Comparison of ENCODE assay signal across 13 cellular contexts in the genomic region with DNA sequence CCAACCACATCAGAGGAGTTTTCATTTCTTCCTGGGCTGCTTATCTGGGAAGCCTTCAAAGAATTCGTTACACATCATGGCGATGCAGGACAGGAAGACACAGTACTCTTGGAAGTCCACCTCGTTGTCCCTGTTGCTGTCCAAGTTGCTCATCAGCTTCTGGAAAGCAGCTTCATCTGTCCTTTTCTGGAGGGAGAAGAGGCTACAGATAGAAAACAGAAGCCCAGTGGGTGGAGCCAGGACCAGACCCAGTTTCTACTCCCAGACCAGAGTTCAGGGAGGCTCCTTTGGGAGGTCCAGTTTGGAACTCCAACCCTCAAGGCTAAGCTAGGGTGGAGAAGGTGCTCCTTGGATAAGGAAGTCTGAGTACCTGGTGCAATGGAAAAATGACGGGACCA. TPM values are rescaled to one million over a fixed set of nuclear protein-coding genes. Genes with fewer than 3 reads are reported as not detected.
DNase-seq lines count a peak whose midpoint lies in the region; ATAC-seq and TF ChIP-seq lines count a peak whose summit lies in the region.
"Had no signal": no experiment of that assay in that cellular context is flagged by ENCODE, and none has a peak within 500 bp of the region (broad histone marks: within the 10 kb centered on the region; RNA-seq: fewer than 3 reads in every experiment).

No MANE protein-coding gene starts in this region.

- no peaks in the 10 kb centered on the region for H3K36me3 ChIP-seq in ACC112 (ENCODE audit: insufficient read depth, low read length)
- peaks cover 2 to 3% of the 10 kb centered on the region in 2 experiments for H3K36me3 ChIP-seq in trophoblast cell (ENCODE audit: control insufficient read depth in 1 of 2, insufficient read depth in 2 of 2, low read length in 2 of 2)
- H3K36me3 ChIP-seq: SJSA1 had no signal

- H2BK5ac ChIP-seq in trophoblast cell (ENCODE audit: low read depth, low read length, poor library complexity): no peak overlapping the region

- H3K14ac ChIP-seq in trophoblast cell (ENCODE audit: low read length): peak overlapping the region; percentile 15

- H3K4me3 ChIP-seq in ACC112 (ENCODE audit: low read depth, low read length): peak overlapping the region; percentile 64; the same call in 1 of the 2 replicates
- H3K4me3 ChIP-seq in coronary artery: peak overlapping the region; percentile 76
- H3K4me3 ChIP-seq in trophoblast cell (ENCODE audit: low read depth, low read length): no peak overlapping the region
- H3K4me3 ChIP-seq: SJSA1 had no signal

- peak overlapping the region; percentile 93 for H3K4me3 Mint-ChIP-seq in HFFc6

- H2AFZ ChIP-seq in ACC112 (ENCODE audit: low read length, unreplicated experiment) (no peak overlapping the region), trophoblast cell (ENCODE audit: insufficient read depth, low read length, poor library complexity) (no peak overlapping the region)

- peak overlapping the region; percentile 95 for H3K27ac Mint-ChIP-seq in HFFc6

- H4K91ac ChIP-seq in trophoblast cell (ENCODE audit: low read depth, low read length): peak overlapping the region; percentile 41

- H3K18ac ChIP-seq in trophoblast cell (ENCODE audit: low read length): no peak overlapping the region

- peaks cover 4% of the 10 kb centered on the region for H3K27me3 Mint-ChIP-seq in HFFc6 (ENCODE audit: insufficient read depth)

- H3K27me3 ChIP-seq in ACC112 (ENCODE audit: insufficient read depth, low read length) (no peaks in the 10 kb centered on the region), trophoblast cell (ENCODE audit: insufficient read depth, low read length) (no peaks in the 10 kb centered on the region)
- H3K27me3 ChIP-seq: SJSA1 had no signal

- DNase-seq in HFFc6 (no peak), coronary artery (ENCODE audit: low spot score) (no peak), trophoblast cell (no peak), NCI-H2196 (lab: John Stamatoyannopoulos, UW; ENCODE audit: unreplicated experiment) (no peak)
- no peak for DNase-seq in stimulated activated naive CD4-positive, alpha-beta T cell treated with Interleukin-2 at 50 U/mL for 16 hours (lab: John Stamatoyannopoulos, UW)
- DNase-seq: mesendoderm, NCI-H2081 had no signal

- H4K12ac ChIP-seq in trophoblast cell (ENCODE audit: low read depth, low read length): no peak overlapping the region

- no peak overlapping the region for H3K23ac ChIP-seq in trophoblast cell (ENCODE audit: low read length)

- no peaks in the 10 kb centered on the region for H3K9me3 Mint-ChIP-seq in HFFc6

- no peaks in the 10 kb centered on the region for H3K79me2 ChIP-seq in ACC112 (ENCODE audit: control insufficient read depth, insufficient read depth, low read length, unreplicated experiment)
- H3K79me2 ChIP-seq in trophoblast cell (ENCODE audit: control insufficient read depth, insufficient read depth, low read length, poor library complexity): peaks cover 6% of the 10 kb centered on the region

- no peak overlapping the region for H3K9ac ChIP-seq in trophoblast cell (ENCODE audit: low read length)

- no peaks in the 10 kb centered on the region for H3K9me3 ChIP-seq in trophoblast cell (ENCODE audit: insufficient read depth, low read depth, low read length)
- H3K9me3 ChIP-seq: SJSA1 had no signal

- H2BK12ac ChIP-seq in trophoblast cell (ENCODE audit: low read length): peak overlapping the region; percentile 10

- no peak for ATAC-seq in GM19324 (IDR thresholded peaks at IDR 0.05; ENCODE audit: low FRiP score, unreplicated experiment)
- no peak for ATAC-seq in GM18861 (IDR thresholded peaks at IDR 0.05; ENCODE audit: unreplicated experiment)
- ATAC-seq: HepG2 had no signal

- no peak for TF ChIP-seq CTCF in HFFc6 (IDR thresholded peaks at IDR 0.05)
- no peak for TF ChIP-seq CTCF in coronary artery (IDR thresholded peaks at IDR 0.05)

- H3K4me2 ChIP-seq in trophoblast cell (ENCODE audit: low read length): no peak overlapping the region

- H2BK120ac ChIP-seq in trophoblast cell (ENCODE audit: insufficient read depth, low read length, poor library complexity): no peak overlapping the region

- peaks cover 26% of the 10 kb centered on the region; the same call in 1 of the 2 replicates for H3K36me3 Mint-ChIP-seq in HFFc6 (ENCODE audit: low read depth)

- WGBS in trophoblast cell (ENCODE audit: extremely low coverage, insufficient coverage, insufficient read length): no CpG with 5 or more reads among the region's 4 CpGs

- peaks cover 99% of the 10 kb centered on the region for H3K4me1 Mint-ChIP-seq in HFFc6 (ENCODE audit: low read depth)

- H3K4me1 ChIP-seq in ACC112 (ENCODE audit: control insufficient read depth, insufficient read depth, low read length, unreplicated experiment) (peaks cover 46% of the 10 kb centered on the region), trophoblast cell (ENCODE audit: control insufficient read depth in 1 of 2, insufficient read depth in 2 of 2, low read length in 2 of 2) (peaks cover 40 to 50% of the 10 kb centered on the region in 2 experiments)

- H3K27ac ChIP-seq in ACC112 (ENCODE audit: low read depth, low read length) (no peak overlapping the region), coronary artery (peak overlapping the region; percentile 51 to 96), trophoblast cell (ENCODE audit: low read depth, low read length) (no peak overlapping the region)
- H3K27ac ChIP-seq: SJSA1 had no signal

- no peak overlapping the region for H4K8ac ChIP-seq in trophoblast cell (ENCODE audit: low read depth, low read length)

- H3K4ac ChIP-seq in trophoblast cell (ENCODE audit: low read depth, low read length): peak overlapping the region; percentile 3

- no peak overlapping the region for H2AK5ac ChIP-seq in trophoblast cell (ENCODE audit: low read length)

- peaks cover 50% of the 10 kb centered on the region for H3K79me1 ChIP-seq in trophoblast cell (ENCODE audit: low read length)

RNA-seq across cellular contexts. Expression of a gene that starts 1.9 kb away (rescaled TPM):
- total RNA-seq in HFFc6 (2021; fragmentation: NEBNext Ultra II Directional; extraction: Animal tissue kit (Norgen Biotek cat#: 25700)): 100 to 1,000 TPM; 394 to 846 (median 814) TPM
- 154 and 165 TPM in 2 replicates for polyA plus RNA-seq in trophoblast cell (2013)

RNA-seq across cellular contexts. Expression of a gene that starts 3.0 kb away (rescaled TPM):
- 1 to 10 TPM in 1 of 6 experiments, under 1 TPM in 5; 0.40 to 1.2 (median 0.71) TPM for total RNA-seq in HFFc6 (2021; fragmentation: NEBNext Ultra II Directional; extraction: Animal tissue kit (Norgen Biotek cat#: 25700))
- 0.37 and 0.40 TPM in 2 replicates for polyA plus RNA-seq in trophoblast cell (2013)
- total RNA-seq: cardiac septum, HepG2, SJSA1 had no signal
- polyA plus RNA-seq: HepG2 had no signal

RNA-seq across cellular contexts. Expression of a gene that starts 5.3 kb away (rescaled TPM):
- total RNA-seq in HFFc6 (2021; fragmentation: NEBNext Ultra II Directional; extraction: Animal tissue kit (Norgen Biotek cat#: 25700)): 1 to 10 TPM; 3.4 to 5.6 (median 5.1) TPM
- 29.8 and 31.8 TPM in 2 replicates for polyA plus RNA-seq in trophoblast cell (2013)

RNA-seq across cellular contexts. Expression of a gene that starts 7.9 kb away (rescaled TPM):
- 1,000 to 10,000 TPM; 1,971 to 2,311 (median 2,129) TPM for total RNA-seq in HFFc6 (2021; fragmentation: NEBNext Ultra II Directional; extraction: Animal tissue kit (Norgen Biotek cat#: 25700))
- polyA plus RNA-seq in trophoblast cell (2013): 120 and 129 TPM in 2 replicates

RNA-seq across cellular contexts. Expression of a gene that starts 21.9 kb away (rescaled TPM):
- 10 to 100 TPM in 4 of 6 experiments, 1 to 10 TPM in 2; 7.4 to 12.5 (median 10.4) TPM for total RNA-seq in HFFc6 (2021; fragmentation: NEBNext Ultra II Directional; extraction: Animal tissue kit (Norgen Biotek cat#: 25700))
- 6.5 and 6.7 TPM in 2 replicates for polyA plus RNA-seq in trophoblast cell (2013)

Comparison
In these comparisons a context has a peak if more than half of its experiments do, and no peak if none do; other contexts are left out.
1. H3K27ac ChIP-seq: peak in coronary artery (2 of 2); none in ACC112 (single experiment) and trophoblast cell (single experiment).